9 cellular contexts compared by ENCODE assay signal in genomic region chr6:30006170-30007131, GRCh38. TPM values are rescaled to one million over a fixed set of nuclear protein-coding genes. Genes with fewer than 3 reads are reported as not detected.
DNase-seq lines count a peak whose midpoint lies in the region; ATAC-seq and TF ChIP-seq lines count a peak whose summit lies in the region.
"Had no signal": no experiment of that assay in that cellular context is flagged by ENCODE, and none has a peak within 500 bp of the region (broad histone marks: within the 10 kb centered on the region; RNA-seq: fewer than 3 reads in every experiment).

No MANE protein-coding gene starts in this region.

- peak overlapping the region; percentile 67 for H2AFZ ChIP-seq in OCI-LY3 (ENCODE audit: low read depth, low read length)

- H3K4me1 ChIP-seq in OCI-LY3 (ENCODE audit: low read length), result peaks cover 5% of the 10 kb centered on the region; the same call in 1 of the 2 replicates
- H3K4me1 ChIP-seq in colonic mucosa, result peaks cover 5% of the 10 kb centered on the region
- peaks cover 14% of the 10 kb centered on the region for H3K4me1 ChIP-seq in lower lobe of right lung
- H3K4me1 ChIP-seq in stomach, result peaks cover 13 to 25% (median 17%) of the 10 kb centered on the region in 4 donors

- intact Hi-C loops in colonic mucosa (cut with DNase I), result no loop called here
- intact Hi-C loops in lower lobe of right lung (cut with DNase I), result no loop called here
- intact Hi-C loops in stomach (cut with DNase I; ENCODE audit: low total_unique reads), result no loop called here

- no peaks in the 10 kb centered on the region for H3K9me3 ChIP-seq in OCI-LY3 (ENCODE audit: insufficient read depth, low read length)
- no peaks in the 10 kb centered on the region for H3K9me3 ChIP-seq in colonic mucosa
- no peaks in the 10 kb centered on the region for H3K9me3 ChIP-seq in lower lobe of right lung
- no peaks in the 10 kb centered on the region for H3K9me3 ChIP-seq in stomach

- ATAC-seq in lower lobe of right lung (peak; percentile 79 to 88), HG02884 (IDR thresholded peaks at IDR 0.05; ENCODE audit: unreplicated experiment) (no peak), GM19328 (IDR thresholded peaks at IDR 0.05; ENCODE audit: unreplicated experiment) (no peak)

- POLR2A ChIA-PET in AG04449 (lab: Yijun Ruan, JAX), result no interaction called here

- no peak for DNase-seq in AG04449 (ENCODE audit: low read depth, low spot score)
- DNase-seq in colonic mucosa, result peak; percentile 38
- peak; percentile 71 for DNase-seq in lower lobe of right lung
- peak; percentile 35 for DNase-seq in stomach
- no peak for DNase-seq in NCI-H2227 treated with DMSO at 0.1 percent for 48 hours (lab: John Stamatoyannopoulos, UW)

- no peaks in the 10 kb centered on the region for H4K20me1 ChIP-seq in OCI-LY3 (ENCODE audit: insufficient read depth, low read length)

- CTCF ChIA-PET in AG04449 (lab: Yijun Ruan, JAX), result interaction anchor here (1.0 kb wide), 1 partner anchor 10 kb away, joined by 3 read pairs; no protein-coding TSS in a partner anchor

- peak overlapping the region; percentile 91 for H3K4me2 ChIP-seq in OCI-LY3 (ENCODE audit: low read length)

- no peak for TF ChIP-seq POLR2A in stomach (IDR thresholded peaks at IDR 0.05)

- TF ChIP-seq CTCF in AG04449 (IDR thresholded peaks at IDR 0.05; ENCODE audit: insufficient read depth, low read length, missing control alignments) (no peak), OCI-LY3 (IDR thresholded peaks at IDR 0.05; ENCODE audit: low read depth, low read length) (no peak), colonic mucosa (IDR thresholded peaks at IDR 0.05) (no peak), lower lobe of right lung (IDR thresholded peaks at IDR 0.05) (no peak), stomach (IDR thresholded peaks at IDR 0.05) (no peak)

- no peaks in the 10 kb centered on the region for H3K79me2 ChIP-seq in OCI-LY3 (ENCODE audit: low read length)

- H3K4me3 ChIP-seq in AG04449 (ENCODE audit: low read depth, low read length), result peak overlapping the region; percentile 32
- peak overlapping the region; percentile 83 for H3K4me3 ChIP-seq in OCI-LY3 (ENCODE audit: low read length)
- H3K4me3 ChIP-seq in colonic mucosa, result peak overlapping the region; percentile 60
- H3K4me3 ChIP-seq in lower lobe of right lung, result peak overlapping the region; percentile 63
- H3K4me3 ChIP-seq in stomach, result peak overlapping the region; percentile 58 to 69 (median 63)

- H3K36me3 ChIP-seq in OCI-LY3 (replicated peaks; ENCODE audit: low read depth, low read length) (no peaks in the 10 kb centered on the region), colonic mucosa (no peaks in the 10 kb centered on the region), lower lobe of right lung (no peaks in the 10 kb centered on the region), stomach (no peaks in the 10 kb centered on the region)

- H3K27me3 ChIP-seq in OCI-LY3 (ENCODE audit: low read depth, low read length) (no peaks in the 10 kb centered on the region), colonic mucosa (no peaks in the 10 kb centered on the region), lower lobe of right lung (ENCODE audit: low read depth) (no peaks in the 10 kb centered on the region), stomach (peaks cover 0 to 32% (median 22%) of the 10 kb centered on the region in 3 donors)

- 1 to 4% (median 4%) methylated on average over 16 to 74 of the region's 74 CpGs for WGBS in stomach, 5 donors

- H3K27ac ChIP-seq in OCI-LY3 (ENCODE audit: low read length) (no peak overlapping the region), colonic mucosa (no peak overlapping the region), lower lobe of right lung (peak overlapping the region; percentile 51), stomach (peak overlapping the region in 4 of 5 donors; percentile 21 to 76 (median 34))
- H3K27ac ChIP-seq: VCaP had no signal

- TF ChIP-seq EP300 in stomach (IDR thresholded peaks at IDR 0.05), result no peak

- H3K9ac ChIP-seq in OCI-LY3 (ENCODE audit: low read length) (peak overlapping the region; percentile 68), colonic mucosa (ENCODE audit: low read depth in 2 of 2, low read length in 2 of 2) (peak overlapping the region; percentile 51 to 55)

RNA-seq across cellular contexts. Expression of gene POLR1H, which starts 54.6 kb away (rescaled TPM):
- total RNA-seq in colonic mucosa (10 to 100 TPM; 33.2 to 38.4 TPM), lower lobe of right lung (22.4 TPM), stomach (10 to 100 TPM in 3 of 5 donors, 1 to 10 TPM in 2; 4.1 to 44.2 (median 21.7) TPM)
- polyA plus RNA-seq in stomach, result 10 to 100 TPM; 36.0 to 65.1 (median 52.3) TPM

Comparison
In these comparisons a context has a peak if more than half of its experiments do, and no peak if none do; other contexts are left out.
1. DNase-seq: peak in colonic mucosa (single experiment), lower lobe of right lung (single experiment) and stomach (single experiment); none in AG04449 (single experiment) and NCI-H2227 treated with DMSO at 0.1 percent for 48 hours (single experiment).
2. H3K4me3 ChIP-seq: peak in every context shown above with its lines; median percentile 83 in OCI-LY3; 63 in lower lobe of right lung; 63 in stomach; 60 in colonic mucosa; 32 in AG04449.
3. H3K27ac ChIP-seq: peak in lower lobe of right lung (single experiment) and stomach (4 of 5); none in OCI-LY3 (single experiment) and colonic mucosa (single experiment).
4. ATAC-seq: peak in lower lobe of right lung (2 of 2); none in HG02884 (single experiment) and GM19328 (single experiment).